In genomic region chr6:29477923-29478450, GRCh38 we compare ENCODE assay signal across 33 cellular contexts. TPM values are rescaled to one million over a fixed set of nuclear protein-coding genes. Genes with fewer than 3 reads are reported as not detected.
"Had no signal": no experiment of that assay in that cellular context is flagged by ENCODE, and none has a peak within 500 bp of the region (broad histone marks: within the 10 kb centered on the region; RNA-seq: fewer than 3 reads in every experiment).

No MANE protein-coding gene starts in this region.

- H3K36me3 ChIP-seq: ascending aorta, Peyer's patch, SJCRH30 had no signal

- DNase-seq: activated CD4-positive, alpha-beta memory T cell treated with anti-CD3 and anti-CD28 coated beads for 36 hours; activated CD4-positive, alpha-beta T cell treated with anti-CD3 and anti-CD28 coated beads, Interleukin-2, amount 10 ng/mL, durations not matched to agents 7 days and 5 days; activated CD4-positive, CD25-positive, alpha-beta regulatory T cell; activated CD8-positive, alpha-beta memory T cell treated with anti-CD3 and anti-CD28 coated beads for 24 hours; activated effector memory CD4-positive, alpha-beta T cell treated with anti-CD3 and anti-CD28 coated beads, Interleukin-2, amount 50 U/mL, for 16 hours; activated naive CD4-positive, alpha-beta T cell treated with Interleukin-2 at 50 U/mL for 16 hours; activated naive CD8-positive, alpha-beta T cell treated with anti-CD3 and anti-CD28 coated beads, Interleukin-2, amount 50 U/mL, for 24 hours; activated T-cell treated with anti-CD3 and anti-CD28 coated beads, Interleukin-2, amount 50 U/mL, for 4 hours; amniotic stem cell; body of pancreas; central memory CD4-positive, alpha-beta T cell; Kasumi-1; NCI-H1048; NCI-H1694; NCI-H2029; NCI-H2107; NCI-H2171 treated with DMSO at 0.1 percent for 48 hours; NCI-H226; NCI-H526; NCI-H774; NK-92 treated with Interleukin-12 subunit alpha and Interleukin-12 subunit beta, amount 100 ng/mL, for 24 hours; Peyer's patch; Right ventricle myocardium superior; SJCRH30; SK-N-SH; T-helper 1 cell had no signal

- H3K27me3 ChIP-seq: ascending aorta, body of pancreas, Peyer's patch, SJCRH30 had no signal

- H3K9ac ChIP-seq: SK-N-SH had no signal

- H3K4me1 ChIP-seq: ascending aorta, body of pancreas, Peyer's patch, SJCRH30 had no signal

- H3K4me2 ChIP-seq: SK-N-SH had no signal

- H3K9me3 ChIP-seq: ascending aorta, body of pancreas, Peyer's patch, SJCRH30, SK-N-SH had no signal

- H3K27ac ChIP-seq: ascending aorta, body of pancreas, Peyer's patch, RWPE1, SJCRH30 had no signal

- ATAC-seq: activated naive CD4-positive, alpha-beta T cell treated with anti-CD3 and anti-CD28 coated beads, Interleukin-2, amount 50 U/mL, for 72 hours; activated naive CD8-positive, alpha-beta T cell treated with anti-CD3 and anti-CD28 coated beads, Interleukin-2, amount 50 U/mL, for 24 hours; activated T-cell treated with anti-CD3 and anti-CD28 coated beads, Interleukin-2, amount 50 U/mL, for 4 hours; body of pancreas had no signal

- H3K4me3 ChIP-seq: ascending aorta, body of pancreas, Peyer's patch, SJCRH30 had no signal

RNA-seq across cellular contexts. Expression of gene MAS1L, which starts 9.8 kb away (rescaled TPM):
- total RNA-seq: activated CD4-positive, alpha-beta memory T cell treated with anti-CD3 and anti-CD28 coated beads for 36 hours; activated CD4-positive, alpha-beta T cell treated with anti-CD3 and anti-CD28 coated beads, Interleukin-2, amount 10 ng/mL, durations not matched to agents 7 days and 5 days; activated naive CD4-positive, alpha-beta T cell treated with anti-CD3 and anti-CD28 coated beads, Interleukin-2, amount 50 U/mL, for 72 hours; activated T-cell treated with anti-CD3 and anti-CD28 coated beads, Interleukin-2, amount 50 U/mL, for 4 hours; ascending aorta; body of pancreas; bronchial epithelial cell; chondrocyte; NCI-H460; Right ventricle myocardium superior; SJCRH30; T-helper 2 cell treated with Interferon-gamma antibody and Interleukin-4, amounts not matched to agents 100 ng/mL and 5 ng/mL, for 36 hours had no signal
- polyA plus RNA-seq: SK-N-SH had no signal

RNA-seq across cellular contexts. Expression of gene OR2H1, which starts 21.0 kb away (rescaled TPM):
- total RNA-seq: activated CD4-positive, alpha-beta memory T cell treated with anti-CD3 and anti-CD28 coated beads for 36 hours; activated CD4-positive, alpha-beta T cell treated with anti-CD3 and anti-CD28 coated beads, Interleukin-2, amount 10 ng/mL, durations not matched to agents 7 days and 5 days; activated naive CD4-positive, alpha-beta T cell treated with anti-CD3 and anti-CD28 coated beads, Interleukin-2, amount 50 U/mL, for 72 hours; activated T-cell treated with anti-CD3 and anti-CD28 coated beads, Interleukin-2, amount 50 U/mL, for 4 hours; ascending aorta; body of pancreas; bronchial epithelial cell; chondrocyte; NCI-H460; Peyer's patch; Right ventricle myocardium superior; SJCRH30; T-helper 2 cell treated with Interferon-gamma antibody and Interleukin-4, amounts not matched to agents 100 ng/mL and 5 ng/mL, for 36 hours had no signal
- polyA plus RNA-seq: SK-N-SH had no signal

RNA-seq across cellular contexts. Expression of gene OR11A1, which starts 21.1 kb away (rescaled TPM):
- total RNA-seq: activated CD4-positive, alpha-beta memory T cell treated with anti-CD3 and anti-CD28 coated beads for 36 hours; activated CD4-positive, alpha-beta T cell treated with anti-CD3 and anti-CD28 coated beads, Interleukin-2, amount 10 ng/mL, durations not matched to agents 7 days and 5 days; activated naive CD4-positive, alpha-beta T cell treated with anti-CD3 and anti-CD28 coated beads, Interleukin-2, amount 50 U/mL, for 72 hours; activated T-cell treated with anti-CD3 and anti-CD28 coated beads, Interleukin-2, amount 50 U/mL, for 4 hours; ascending aorta; body of pancreas; bronchial epithelial cell; chondrocyte; NCI-H460; Peyer's patch; Right ventricle myocardium superior; SJCRH30; T-helper 2 cell treated with Interferon-gamma antibody and Interleukin-4, amounts not matched to agents 100 ng/mL and 5 ng/mL, for 36 hours had no signal
- polyA plus RNA-seq: SK-N-SH had no signal

RNA-seq across cellular contexts. Expression of gene OR10C1, which starts 38.9 kb away (rescaled TPM):
- total RNA-seq: activated CD4-positive, alpha-beta memory T cell treated with anti-CD3 and anti-CD28 coated beads for 36 hours; activated CD4-positive, alpha-beta T cell treated with anti-CD3 and anti-CD28 coated beads, Interleukin-2, amount 10 ng/mL, durations not matched to agents 7 days and 5 days; activated naive CD4-positive, alpha-beta T cell treated with anti-CD3 and anti-CD28 coated beads, Interleukin-2, amount 50 U/mL, for 72 hours; activated T-cell treated with anti-CD3 and anti-CD28 coated beads, Interleukin-2, amount 50 U/mL, for 4 hours; ascending aorta; body of pancreas; bronchial epithelial cell; chondrocyte; NCI-H460; Peyer's patch; Right ventricle myocardium superior; SJCRH30; T-helper 2 cell treated with Interferon-gamma antibody and Interleukin-4, amounts not matched to agents 100 ng/mL and 5 ng/mL, for 36 hours had no signal
- polyA plus RNA-seq: SK-N-SH had no signal
